ENCODE assay signal across 19 cellular contexts in genomic region chr2:235343869-235344268, GRCh38.
DNase-seq lines count a peak whose midpoint lies in the region; ATAC-seq, FAIRE-seq and TF ChIP-seq lines count a peak whose summit lies in the region.
"Had no signal": no experiment of that assay in that cellular context is flagged by ENCODE, and none has a peak within 500 bp of the region (broad histone marks: within the 10 kb centered on the region; RNA-seq: fewer than 3 reads in every experiment).

No MANE protein-coding gene starts in this region.

- no peak overlapping the region for H3K23ac ChIP-seq in IMR-90 (ENCODE audit: low read depth, low read length)

- H2AK5ac ChIP-seq in IMR-90 (ENCODE audit: low read depth, low read length) = no peak overlapping the region

- H4K20me1 ChIP-seq in IMR-90 (ENCODE audit: insufficient read depth, low read length) = no peaks in the 10 kb centered on the region

- H4K5ac ChIP-seq in IMR-90 (ENCODE audit: low read depth, low read length) = no peak overlapping the region

- no peak overlapping the region for H3K56ac ChIP-seq in IMR-90 (ENCODE audit: extremely low read depth, insufficient read depth, low read length)

- TF ChIP-seq RAD21 in IMR-90 (IDR thresholded peaks at IDR 0.05; ENCODE audit: low read length) = no peak

- intact Hi-C loops in IMR-90 (cut with micrococcal nuclease) = no loop called here
- intact Hi-C loops in thyroid gland (cut with DNase I) = no loop called here

- no peak for TF ChIP-seq POLR2A in IMR-90 (IDR thresholded peaks at IDR 0.05; ENCODE audit: low read depth, low read length)
- no peak for TF ChIP-seq POLR2A in thyroid gland (IDR thresholded peaks at IDR 0.05)

- no peak overlapping the region for H3K4me2 ChIP-seq in IMR-90 (ENCODE audit: low read depth, low read length)
- H3K4me2 ChIP-seq: PC-9 had no signal

- no peak overlapping the region for H2BK15ac ChIP-seq in IMR-90 (ENCODE audit: low read depth, low read length)

- dilution Hi-C loops in IMR-90 (cut with HindIII; ENCODE audit: low sequenced_read_pairs, unreplicated experiment) = no loop called here

- H2AK9ac ChIP-seq in IMR-90 (replicated peaks; ENCODE audit: low read depth, low read length, poor library complexity) = no peak overlapping the region

- no peak overlapping the region for H4K8ac ChIP-seq in IMR-90 (ENCODE audit: low read depth in 2 of 2, low read length in 2 of 2)

- H3K27me3 ChIP-seq in IMR-90 (ENCODE audit: control insufficient read depth, insufficient read depth, low read length) (no peaks in the 10 kb centered on the region; the same call in 1 of the 2 replicates), bronchial epithelial cell (ENCODE audit: control insufficient read depth, insufficient read depth, low read length) (peaks cover 3% of the 10 kb centered on the region), thyroid gland (no peaks in the 10 kb centered on the region)

- no peak overlapping the region for H2BK5ac ChIP-seq in IMR-90 (ENCODE audit: low read depth, low read length, poor library complexity, severe bottlenecking)

- no peaks in the 10 kb centered on the region for H3K79me1 ChIP-seq in IMR-90 (ENCODE audit: low read depth in 1 of 2, low read length in 2 of 2)

- DNase-seq in IMR-90 (peak; percentile 11), bronchial epithelial cell (ENCODE audit: low read depth) (no peak), left kidney (ENCODE audit: low read depth, low spot score) (peak; percentile 70), thyroid gland (peak; percentile 9 to 14), SW480 (ENCODE audit: low spot score) (no peak)
- DNase-seq: activated CD4-positive, alpha-beta T cell treated with anti-CD3 and anti-CD28 coated beads, Interleukin-2, amount 10 ng/mL, durations not matched to agents 24 days and 14 days; activated T-cell treated with anti-CD3 and anti-CD28 coated beads for 4 hours; central memory CD4-positive, alpha-beta T cell; DMS 273 treated with DMSO at 0.1 percent for 48 hours; effector memory CD4-positive, alpha-beta T cell; foreskin melanocyte; KBM-7; NCI-H1092 treated with DMSO at 0.1 percent for 48 hours; NCI-H774; PC-9 had no signal

- H3K9me1 ChIP-seq in IMR-90 (ENCODE audit: insufficient read depth, low read length) = 0 out of 2 replicates have a peak, but pooled peaks cover 7% of the 10 kb centered on the region

- CTCF ChIA-PET in IMR-90 (lab: Yijun Ruan, JAX) = interaction anchor here (0.6 kb wide), 1 partner anchor 25 kb away, joined by 3 read pairs; no protein-coding TSS in a partner anchor

- H3K36me3 ChIP-seq in IMR-90 (ENCODE audit: control insufficient read depth, insufficient read depth, low read length) (no peaks in the 10 kb centered on the region), bronchial epithelial cell (ENCODE audit: control insufficient read depth, insufficient read depth, low read length) (no peaks in the 10 kb centered on the region), thyroid gland (no peaks in the 10 kb centered on the region)

- no peak for TF ChIP-seq CTCF in IMR-90 (conservative IDR thresholded peaks at IDR 0.05; ENCODE audit: low read depth, low read length)
- TF ChIP-seq CTCF in bronchial epithelial cell (IDR thresholded peaks at IDR 0.05; ENCODE audit: insufficient read depth, low read length, severe bottlenecking) = no peak
- TF ChIP-seq CTCF in thyroid gland (IDR thresholded peaks at IDR 0.05) = no peak

- FAIRE-seq in bronchial epithelial cell (lab: Jason Lieb, UNC) = peak; percentile 28

- H3K9ac ChIP-seq in IMR-90 (ENCODE audit: low read depth, low read length) = no peak overlapping the region

- WGBS in IMR-90 (ENCODE audit: extremely low coverage in 2 of 2, insufficient read length in 1 of 2), 2 experiments = 45% methylated on average over 10 of the region's 10 CpGs; no CpG with 5 or more reads in 1 of the 2 experiments
- WGBS in thyroid gland, 2 donors = 51 to 55% methylated on average over 10 of the region's 10 CpGs

- peak overlapping the region; percentile 24 for H2AFZ ChIP-seq in IMR-90 (replicated peaks; ENCODE audit: low read length, poor library complexity)
- H2AFZ ChIP-seq: PC-9 had no signal

- no peak overlapping the region for H2BK120ac ChIP-seq in IMR-90 (ENCODE audit: low read depth, low read length)

- H3K27ac ChIP-seq in IMR-90 (ENCODE audit: insufficient read depth, low read length) (no peak overlapping the region), thyroid gland (no peak overlapping the region)
- H3K27ac ChIP-seq: C4-2B, HL-60, PC-9 had no signal

- H3K14ac ChIP-seq in IMR-90 (replicated peaks; ENCODE audit: low read depth, low read length) = no peak overlapping the region

- no peak overlapping the region for H2BK20ac ChIP-seq in IMR-90 (ENCODE audit: low read depth, low read length)

- H4K91ac ChIP-seq in IMR-90 (ENCODE audit: insufficient read depth, low read depth, low read length) = no peak overlapping the region; the same call in 1 of the 2 replicates

- H3K4me3 ChIP-seq in IMR-90 (ENCODE audit: insufficient read depth, low read depth, low read length) (no peak overlapping the region), bronchial epithelial cell (ENCODE audit: low read depth, low read length) (no peak overlapping the region), thyroid gland (replicated peaks in 1 of 3) (no peak overlapping the region)
- H3K4me3 ChIP-seq: PC-9 had no signal

- H3K9me3 ChIP-seq in IMR-90 (ENCODE audit: control insufficient read depth, insufficient read depth, low read length) (peaks cover 7% of the 10 kb centered on the region), thyroid gland (no peaks in the 10 kb centered on the region)

- in situ Hi-C loops in IMR-90 (cut with MboI; ENCODE audit: low sequenced_read_pairs) = no loop called here

- no TSS peak for BruUV-seq in IMR-90 (replicated peaks; lab: Mats Ljungman, UMichigan)

- POLR2A ChIA-PET in IMR-90 (lab: Charles Lee; ENCODE audit: unreplicated experiment) = no interaction called here

- H3K4me1 ChIP-seq in IMR-90 (ENCODE audit: control insufficient read depth, insufficient read depth, low read length) (peaks cover 2% of the 10 kb centered on the region; the same call in 1 of the 2 replicates), thyroid gland (no peaks in the 10 kb centered on the region)

- no peak overlapping the region; the same call in 1 of the 2 replicates for H3K4ac ChIP-seq in IMR-90 (ENCODE audit: low read depth, low read length)

- no peak overlapping the region for H3K18ac ChIP-seq in IMR-90 (ENCODE audit: low read depth, low read length)

- no peak for ATAC-seq in IMR-90 (ENCODE audit: low read depth)
- no peak for ATAC-seq in GM19467 (IDR thresholded peaks at IDR 0.05; ENCODE audit: unreplicated experiment)
- ATAC-seq in GM19324 (IDR thresholded peaks at IDR 0.05; ENCODE audit: low FRiP score, unreplicated experiment) = no peak

TF ChIP-seq in IMR-90, 13 proteins besides CTCF, POLR2A, EP300 and RAD21:
- no peak for TF ChIP-seq RCOR1 (IDR thresholded peaks at IDR 0.05; ENCODE audit: insufficient replicate concordance, low read length)
- TF ChIP-seq MXI1 (IDR thresholded peaks at IDR 0.05; ENCODE audit: borderline replicate concordance, low read depth, low read length) = no peak
- TF ChIP-seq, protein P1, sequence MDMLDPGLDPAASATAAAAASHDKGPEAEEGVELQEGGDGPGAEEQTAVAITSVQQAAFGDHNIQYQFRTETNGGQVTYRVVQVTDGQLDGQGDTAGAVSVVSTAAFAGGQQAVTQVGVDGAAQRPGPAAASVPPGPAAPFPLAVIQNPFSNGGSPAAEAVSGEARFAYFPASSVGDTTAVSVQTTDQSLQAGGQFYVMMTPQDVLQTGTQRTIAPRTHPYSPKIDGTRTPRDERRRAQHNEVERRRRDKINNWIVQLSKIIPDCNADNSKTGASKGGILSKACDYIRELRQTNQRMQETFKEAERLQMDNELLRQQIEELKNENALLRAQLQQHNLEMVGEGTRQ (IDR thresholded peaks at IDR 0.05; ENCODE audit: low read depth, low read length) = no peak
- no peak for TF ChIP-seq CEBPB (IDR thresholded peaks at IDR 0.05; ENCODE audit: low read depth, low read length)
- TF ChIP-seq MAZ (IDR thresholded peaks at IDR 0.05; ENCODE audit: borderline replicate concordance, low read depth, low read length) = no peak
- TF ChIP-seq RFX5 (IDR thresholded peaks at IDR 0.05; ENCODE audit: low read depth, low read length) = no peak
- no peak for TF ChIP-seq SMC3 (IDR thresholded peaks at IDR 0.05; ENCODE audit: low read depth, low read length)
TF ChIP-seq in IMR-90: peak in this region for 0.

Comparison
In these comparisons a context has a peak if more than half of its experiments do, and no peak if none do; other contexts are left out.
1. DNase-seq: peak in IMR-90 (single experiment), left kidney (single experiment) and thyroid gland (2 of 2); none in bronchial epithelial cell (single experiment) and SW480 (single experiment).